ENCODE assay signal across 8 cellular contexts in genomic region chr13:97432917-97433726, GRCh38.
DNase-seq lines count a peak whose midpoint lies in the region; ATAC-seq and FAIRE-seq lines count a peak whose summit lies in the region.

No MANE protein-coding gene starts in this region.

- ATAC-seq in GM19043 (IDR thresholded peaks at IDR 0.05; ENCODE audit: low read depth, unreplicated experiment) (peak; percentile 73), HG03378 (IDR thresholded peaks at IDR 0.05; ENCODE audit: unreplicated experiment) (peak; percentile 90)

- peak; percentile 93 for DNase-seq in AG20443 (ENCODE audit: low spot score)
- DNase-seq in NCI-H446 treated with DMSO at 0.1 percent for 48 hours (lab: John Stamatoyannopoulos, UW) = peak; percentile 99
- peak; percentile 97 for DNase-seq in activated CD4-positive, CD25-positive, alpha-beta regulatory T cell treated with anti-CD3 and anti-CD28 coated beads, Interleukin-2, amount 50 U/mL, for 72 hours
- DNase-seq in cerebellar nuclear complex (lab: John Stamatoyannopoulos, UW) = peak; percentile 98 to 100
- peak; percentile 96 to 97 for DNase-seq in stimulated activated CD4-positive, alpha-beta T cell treated with anti-CD3 and anti-CD28 coated beads, Interleukin-12 subunit alpha, Interleukin-12 subunit beta, amount 100 ng/mL, for 24 hours (ENCODE audit: low read depth in 2 of 2)

- FAIRE-seq in islet of Langerhans (lab: Jason Lieb, UNC) = peak; percentile 100

Comparison
In these comparisons a context has a peak if more than half of its experiments do, and no peak if none do; other contexts are left out.
1. Peak in every context shown above with its lines: DNase-seq and ATAC-seq.